In genomic region chr2:164542584-164543021, GRCh38 we compare ENCODE assay signal across 13 cellular contexts.
A peak's percentile ranks its signal among the peaks of the same experiment; 100 is the strongest.
DNase-seq lines count a peak whose midpoint lies in the region; ATAC-seq and TF ChIP-seq lines count a peak whose summit lies in the region.
"Had no signal": no experiment of that assay in that cellular context is flagged by ENCODE, and none has a peak within 500 bp of the region (broad histone marks: within the 10 kb centered on the region; RNA-seq: fewer than 3 reads in every experiment).

No MANE protein-coding gene starts in this region.

- no peaks in the 10 kb centered on the region for H3K9me3 ChIP-seq in left lung

- H3K4me1 ChIP-seq in left lung, result no peaks in the 10 kb centered on the region

- ATAC-seq in left lung (peak; percentile 45), HG03521 (IDR thresholded peaks at IDR 0.05; ENCODE audit: unreplicated experiment) (no peak)
- ATAC-seq: heart left ventricle, natural killer cell had no signal

- no peak for TF ChIP-seq CTCF in left lung (IDR thresholded peaks at IDR 0.05)

- H3K36me3 ChIP-seq in left lung, result no peaks in the 10 kb centered on the region
- H3K36me3 ChIP-seq: heart left ventricle, thoracic aorta had no signal

- H3K27me3 ChIP-seq in left lung, result no peaks in the 10 kb centered on the region
- H3K27me3 ChIP-seq: heart left ventricle had no signal

- no peak overlapping the region for H3K4me3 ChIP-seq in left lung
- H3K4me3 ChIP-seq: heart left ventricle, thoracic aorta had no signal

- intact Hi-C loops in left lung (cut with DNase I), result no loop called here

- H3K27ac ChIP-seq in left lung, result no peak overlapping the region
- H3K27ac ChIP-seq: heart left ventricle, thoracic aorta had no signal

- DNase-seq in DMS53 (lab: John Stamatoyannopoulos, UW) (peak; percentile 69), NCI-H2029 (lab: John Stamatoyannopoulos, UW) (peak; percentile 28), amniotic epithelial cell (ENCODE audit: low read depth) (peak; percentile 79), left lung (no peak), NCI-H2107 treated with DMSO at 0.1 percent for 48 hours (lab: John Stamatoyannopoulos, UW; ENCODE audit: unreplicated experiment) (no peak), D341Med (ENCODE audit: low spot score) (no peak)
- no peak for DNase-seq in activated CD4-positive, alpha-beta T cell treated with anti-CD3 and anti-CD28 coated beads, Interleukin-2, amount 50 U/mL, for 48 hours
- DNase-seq: CD8-positive, alpha-beta memory T cell; heart left ventricle; natural killer cell; stimulated activated CD4-positive, alpha-beta T cell treated with anti-CD3 and anti-CD28 coated beads, Interleukin-4, amount 100 ng/mL, for 24 hours had no signal

Comparison
In these comparisons a context has a peak if more than half of its experiments do, and no peak if none do; other contexts are left out.
1. DNase-seq: peak in DMS53 (single experiment), NCI-H2029 (single experiment) and amniotic epithelial cell (single experiment); none in left lung (0 of 2), activated CD4-positive, alpha-beta T cell treated with anti-CD3 and anti-CD28 coated beads, Interleukin-2, amount 50 U/mL, for 48 hours (0 of 2), NCI-H2107 treated with DMSO at 0.1 percent for 48 hours (single experiment) and D341Med (single experiment).